In genomic region chr9:89475891-89476440, GRCh38 we compare ENCODE assay signal across 1 cellular context.
TF ChIP-seq lines count a peak whose summit lies in the region.

No MANE protein-coding gene starts in this region.

TF ChIP-seq in IMR-90, 13 proteins besides CTCF, POLR2A, EP300 and RAD21:
- TF ChIP-seq SMC3 (IDR thresholded peaks at IDR 0.05; ENCODE audit: low read depth, low read length) (no peak), RFX5 (IDR thresholded peaks at IDR 0.05; ENCODE audit: low read depth, low read length) (no peak), USF2 (IDR thresholded peaks at IDR 0.05; ENCODE audit: low read depth, low read length) (no peak), MAZ (IDR thresholded peaks at IDR 0.05; ENCODE audit: borderline replicate concordance, low read depth, low read length) (no peak), BHLHE40 (IDR thresholded peaks at IDR 0.05; ENCODE audit: low read depth, low read length) (no peak), ELK1 (IDR thresholded peaks at IDR 0.05; ENCODE audit: borderline replicate concordance, low read depth, low read length) (no peak), CHD1 (IDR thresholded peaks at IDR 0.05; ENCODE audit: low read depth, low read length) (no peak), MXI1 (IDR thresholded peaks at IDR 0.05; ENCODE audit: borderline replicate concordance, low read depth, low read length) (no peak), RCOR1 (IDR thresholded peaks at IDR 0.05; ENCODE audit: insufficient replicate concordance, low read length) (no peak), NFE2L2 (IDR thresholded peaks at IDR 0.05; ENCODE audit: low read depth, low read length) (no peak), FOS (IDR thresholded peaks at IDR 0.05; ENCODE audit: low read depth, low read length) (no peak), MAFK (IDR thresholded peaks at IDR 0.05; ENCODE audit: low read depth, low read length) (no peak), CEBPB (IDR thresholded peaks at IDR 0.05; ENCODE audit: low read depth, low read length) (no peak)
